ENCODE assay signal across 8 cellular contexts in the genomic region with DNA sequence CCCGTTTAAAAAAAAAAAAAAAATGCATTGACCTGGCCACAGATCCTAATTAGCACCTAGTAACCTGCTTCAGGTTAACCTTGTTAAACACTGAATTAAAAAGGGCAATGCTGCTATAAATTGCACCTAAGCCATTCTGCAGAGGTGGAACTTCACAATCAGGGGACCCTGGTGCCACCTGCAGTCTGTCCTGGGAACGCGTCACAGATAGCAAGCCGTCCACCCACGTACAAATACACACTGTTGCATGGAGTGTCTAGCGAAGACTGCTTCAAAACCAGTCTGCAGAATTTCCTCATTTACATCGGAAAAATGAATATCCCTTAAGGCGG.
DNase-seq lines count a peak whose midpoint lies in the region; ATAC-seq and TF ChIP-seq lines count a peak whose summit lies in the region.

No MANE protein-coding gene starts in this region.

- H3K18ac ChIP-seq in IMR-90 (ENCODE audit: low read depth, low read length) = no peak overlapping the region

- dilution Hi-C loops in IMR-90 (cut with HindIII; ENCODE audit: low sequenced_read_pairs, unreplicated experiment) = no loop called here

- H3K36me3 ChIP-seq in IMR-90 (ENCODE audit: control insufficient read depth, insufficient read depth, low read length) = no peaks in the 10 kb centered on the region
- no peaks in the 10 kb centered on the region for H3K36me3 ChIP-seq in esophagus (ENCODE audit: control insufficient read depth in 2 of 2, insufficient read depth in 2 of 2, low read length in 1 of 2)

- peak overlapping the region; percentile 81 for H2AK5ac ChIP-seq in IMR-90 (ENCODE audit: low read depth, low read length)

- H3K79me1 ChIP-seq in IMR-90 (ENCODE audit: low read depth in 1 of 2, low read length in 2 of 2) = no peaks in the 10 kb centered on the region

- H3K56ac ChIP-seq in IMR-90 (ENCODE audit: extremely low read depth, insufficient read depth, low read length) = 0 out of 2 replicates have a peak overlapping the region, but pooled peaks have one; percentile 35

- H3K9me3 Mint-ChIP-seq in T-helper 2 cell treated with Interferon-gamma antibody and Interleukin-4, amounts not matched to agents 5 μg/mL and 100 μg/mL, for 36 hours = no peaks in the 10 kb centered on the region
- peaks cover 1 to 2% of the 10 kb centered on the region in 2 donors for H3K9me3 Mint-ChIP-seq in natural killer cell

- no peak overlapping the region for H2BK120ac ChIP-seq in IMR-90 (ENCODE audit: low read depth, low read length)

- H3K27ac Mint-ChIP-seq in T-helper 2 cell treated with Interferon-gamma antibody and Interleukin-4, amounts not matched to agents 5 μg/mL and 100 μg/mL, for 36 hours = peak overlapping the region; percentile 80
- peak overlapping the region in 1 of 2 donors; percentile 70 for H3K27ac Mint-ChIP-seq in natural killer cell

- H3K4me3 Mint-ChIP-seq in T-helper 2 cell treated with Interferon-gamma antibody and Interleukin-4, amounts not matched to agents 5 μg/mL and 100 μg/mL, for 36 hours = peak overlapping the region; percentile 85
- peak overlapping the region; percentile 86 for H3K4me3 Mint-ChIP-seq in natural killer cell

- in situ Hi-C loops in IMR-90 (cut with MboI; ENCODE audit: low sequenced_read_pairs) = no loop called here

- 0 out of 2 replicates have a peak overlapping the region, but pooled peaks have one; percentile 20 for H3K4ac ChIP-seq in IMR-90 (ENCODE audit: low read depth, low read length)

- no peak overlapping the region for H2BK5ac ChIP-seq in IMR-90 (ENCODE audit: low read depth, low read length, poor library complexity, severe bottlenecking)

- H3K27me3 ChIP-seq in IMR-90 (ENCODE audit: control insufficient read depth, insufficient read depth, low read length) (no peaks in the 10 kb centered on the region), esophagus (ENCODE audit: control insufficient read depth in 1 of 2, insufficient read depth in 2 of 2, low read length in 2 of 2) (no peaks in the 10 kb centered on the region)

- H3K9ac ChIP-seq in IMR-90 (ENCODE audit: low read depth, low read length) = no peak overlapping the region

- TF ChIP-seq CTCF in IMR-90 (conservative IDR thresholded peaks at IDR 0.05; ENCODE audit: low read depth, low read length) (peak; percentile 34), natural killer cell (IDR thresholded peaks at IDR 0.05) (no peak)

- H4K8ac ChIP-seq in IMR-90 (ENCODE audit: low read depth in 2 of 2, low read length in 2 of 2) = peak overlapping the region in 1 of 2 experiments; percentile 51; a peak in 1 of 4 replicates

- no peak overlapping the region for H3K23ac ChIP-seq in IMR-90 (ENCODE audit: low read depth, low read length)

- H4K5ac ChIP-seq in IMR-90 (ENCODE audit: low read depth, low read length) = no peak overlapping the region

- ATAC-seq in GM21723 (IDR thresholded peaks at IDR 0.05; ENCODE audit: unreplicated experiment) = peak; percentile 85
- ATAC-seq in IMR-90 (ENCODE audit: low read depth) = peak; percentile 40
- peak; percentile 45 to 59 (median 55) for ATAC-seq in natural killer cell

- H3K4me3 ChIP-seq in IMR-90 (ENCODE audit: insufficient read depth, low read depth, low read length) (peak overlapping the region; percentile 56), esophagus (ENCODE audit: low read depth in 1 of 2, low read length in 2 of 2) (peak overlapping the region; percentile 48 to 64)

- H4K91ac ChIP-seq in IMR-90 (ENCODE audit: insufficient read depth, low read depth, low read length) = no peak overlapping the region

- no peak for TF ChIP-seq POLR2A in IMR-90 (IDR thresholded peaks at IDR 0.05; ENCODE audit: low read depth, low read length)

- peaks cover 4% of the 10 kb centered on the region for H4K20me1 ChIP-seq in IMR-90 (ENCODE audit: insufficient read depth, low read length)

- no TSS peak for BruUV-seq in IMR-90 (replicated peaks; lab: Mats Ljungman, UMichigan)

- peak; percentile 82 for DNase-seq in SKM-1 treated with dmso at 0.1 percent for 144 hours (lab: John Stamatoyannopoulos, UW; ENCODE audit: unreplicated experiment)
- DNase-seq in SKM-1 (lab: John Stamatoyannopoulos, UW; ENCODE audit: unreplicated experiment) = no peak
- no peak for DNase-seq in IMR-90
- DNase-seq in T-helper 2 cell treated with Interferon-gamma antibody and Interleukin-4, amounts not matched to agents 5 μg/mL and 100 μg/mL, for 36 hours (ENCODE audit: low spot score) = no peak
- no peak for DNase-seq in natural killer cell
- no peak for DNase-seq in T-helper 9 cell

- peak overlapping the region; percentile 83 for H2AFZ ChIP-seq in IMR-90 (replicated peaks; ENCODE audit: low read length, poor library complexity)

- H3K9me1 ChIP-seq in IMR-90 (ENCODE audit: insufficient read depth, low read length) = no peaks in the 10 kb centered on the region; the same call in none of the 2 replicates

- H3K4me1 ChIP-seq in IMR-90 (ENCODE audit: control insufficient read depth, insufficient read depth, low read length) (peaks cover 3% of the 10 kb centered on the region), esophagus (ENCODE audit: control insufficient read depth in 2 of 2, insufficient read depth in 2 of 2, low read length in 1 of 2) (peaks cover 0 to 3% of the 10 kb centered on the region in 2 donors)

- CTCF ChIA-PET in IMR-90 (lab: Yijun Ruan, JAX) = no interaction called here

- H2BK15ac ChIP-seq in IMR-90 (ENCODE audit: low read depth, low read length) = peak overlapping the region; percentile 29; the same call in 1 of the 3 replicates

- no CpG with 5 or more reads among the region's 8 CpGs for WGBS in IMR-90 (ENCODE audit: extremely low coverage in 2 of 2, insufficient read length in 1 of 2), 2 experiments
- 0 to 1% methylated on average over 8 of the region's 8 CpGs for WGBS in esophagus, 2 donors

- POLR2A ChIA-PET in IMR-90 (lab: Charles Lee; ENCODE audit: unreplicated experiment) = no interaction called here

- peaks cover 39% of the 10 kb centered on the region for H3K27me3 Mint-ChIP-seq in T-helper 2 cell treated with Interferon-gamma antibody and Interleukin-4, amounts not matched to agents 5 μg/mL and 100 μg/mL, for 36 hours (ENCODE audit: low read depth)
- peaks cover 3 to 13% of the 10 kb centered on the region in 2 donors for H3K27me3 Mint-ChIP-seq in natural killer cell (ENCODE audit: low read depth in 2 of 2)

- intact Hi-C loops in IMR-90 (cut with micrococcal nuclease) = no loop called here
- intact Hi-C loops in natural killer cell (cut with micrococcal nuclease) = no loop called here

- H3K4me2 ChIP-seq in IMR-90 (ENCODE audit: low read depth, low read length) = peak overlapping the region; percentile 97

- TF ChIP-seq RAD21 in IMR-90 (IDR thresholded peaks at IDR 0.05; ENCODE audit: low read length) = peak; percentile 32; the same call in 1 of the 2 replicates

- no peak overlapping the region for H2AK9ac ChIP-seq in IMR-90 (replicated peaks; ENCODE audit: low read depth, low read length, poor library complexity)

- no peaks in the 10 kb centered on the region for H3K9me3 ChIP-seq in IMR-90 (ENCODE audit: control insufficient read depth, insufficient read depth, low read length)
- no peaks in the 10 kb centered on the region for H3K9me3 ChIP-seq in esophagus (ENCODE audit: control insufficient read depth in 2 of 2, insufficient read depth in 1 of 2, low read depth in 1 of 2, low read length in 1 of 2)

- H3K14ac ChIP-seq in IMR-90 (replicated peaks; ENCODE audit: low read depth, low read length) = no peak overlapping the region

- peak overlapping the region; percentile 33; the same call in 1 of the 2 replicates for H2BK20ac ChIP-seq in IMR-90 (ENCODE audit: low read depth, low read length)

- no peaks in the 10 kb centered on the region for H3K36me3 Mint-ChIP-seq in T-helper 2 cell treated with Interferon-gamma antibody and Interleukin-4, amounts not matched to agents 5 μg/mL and 100 μg/mL, for 36 hours (ENCODE audit: low read depth)
- H3K36me3 Mint-ChIP-seq in natural killer cell = peaks cover 1% of the 10 kb centered on the region

- H3K4me1 Mint-ChIP-seq in T-helper 2 cell treated with Interferon-gamma antibody and Interleukin-4, amounts not matched to agents 5 μg/mL and 100 μg/mL, for 36 hours (ENCODE audit: low read depth) = peaks cover 15% of the 10 kb centered on the region
- peaks cover 9 to 11% of the 10 kb centered on the region in 2 donors for H3K4me1 Mint-ChIP-seq in natural killer cell

- H3K27ac ChIP-seq in IMR-90 (ENCODE audit: insufficient read depth, low read length) = no peak overlapping the region
- peak overlapping the region in 1 of 2 donors; percentile 68 for H3K27ac ChIP-seq in esophagus (ENCODE audit: low read depth in 2 of 2, low read length in 1 of 2)

TF ChIP-seq in IMR-90, 13 proteins besides CTCF, POLR2A, EP300 and RAD21 (continues in another document):
- TF ChIP-seq BHLHE40 (IDR thresholded peaks at IDR 0.05; ENCODE audit: low read depth, low read length) (no peak), CHD1 (IDR thresholded peaks at IDR 0.05; ENCODE audit: low read depth, low read length) (no peak), RCOR1 (IDR thresholded peaks at IDR 0.05; ENCODE audit: insufficient replicate concordance, low read length) (no peak), NFE2L2 (IDR thresholded peaks at IDR 0.05; ENCODE audit: low read depth, low read length) (no peak), SMC3 (IDR thresholded peaks at IDR 0.05; ENCODE audit: low read depth, low read length) (no peak), MAFK (IDR thresholded peaks at IDR 0.05; ENCODE audit: low read depth, low read length) (no peak), MAZ (IDR thresholded peaks at IDR 0.05; ENCODE audit: borderline replicate concordance, low read depth, low read length) (no peak), RFX5 (IDR thresholded peaks at IDR 0.05; ENCODE audit: low read depth, low read length) (no peak), FOS (IDR thresholded peaks at IDR 0.05; ENCODE audit: low read depth, low read length) (no peak)
- TF ChIP-seq, protein P1, sequence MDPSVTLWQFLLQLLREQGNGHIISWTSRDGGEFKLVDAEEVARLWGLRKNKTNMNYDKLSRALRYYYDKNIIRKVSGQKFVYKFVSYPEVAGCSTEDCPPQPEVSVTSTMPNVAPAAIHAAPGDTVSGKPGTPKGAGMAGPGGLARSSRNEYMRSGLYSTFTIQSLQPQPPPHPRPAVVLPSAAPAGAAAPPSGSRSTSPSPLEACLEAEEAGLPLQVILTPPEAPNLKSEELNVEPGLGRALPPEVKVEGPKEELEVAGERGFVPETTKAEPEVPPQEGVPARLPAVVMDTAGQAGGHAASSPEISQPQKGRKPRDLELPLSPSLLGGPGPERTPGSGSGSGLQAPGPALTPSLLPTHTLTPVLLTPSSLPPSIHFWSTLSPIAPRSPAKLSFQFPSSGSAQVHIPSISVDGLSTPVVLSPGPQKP (IDR thresholded peaks at IDR 0.05; ENCODE audit: borderline replicate concordance, low read depth, low read length) = no peak
- TF ChIP-seq, protein P2, sequence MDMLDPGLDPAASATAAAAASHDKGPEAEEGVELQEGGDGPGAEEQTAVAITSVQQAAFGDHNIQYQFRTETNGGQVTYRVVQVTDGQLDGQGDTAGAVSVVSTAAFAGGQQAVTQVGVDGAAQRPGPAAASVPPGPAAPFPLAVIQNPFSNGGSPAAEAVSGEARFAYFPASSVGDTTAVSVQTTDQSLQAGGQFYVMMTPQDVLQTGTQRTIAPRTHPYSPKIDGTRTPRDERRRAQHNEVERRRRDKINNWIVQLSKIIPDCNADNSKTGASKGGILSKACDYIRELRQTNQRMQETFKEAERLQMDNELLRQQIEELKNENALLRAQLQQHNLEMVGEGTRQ (IDR thresholded peaks at IDR 0.05; ENCODE audit: low read depth, low read length) = no peak
